In the genomic region with DNA sequence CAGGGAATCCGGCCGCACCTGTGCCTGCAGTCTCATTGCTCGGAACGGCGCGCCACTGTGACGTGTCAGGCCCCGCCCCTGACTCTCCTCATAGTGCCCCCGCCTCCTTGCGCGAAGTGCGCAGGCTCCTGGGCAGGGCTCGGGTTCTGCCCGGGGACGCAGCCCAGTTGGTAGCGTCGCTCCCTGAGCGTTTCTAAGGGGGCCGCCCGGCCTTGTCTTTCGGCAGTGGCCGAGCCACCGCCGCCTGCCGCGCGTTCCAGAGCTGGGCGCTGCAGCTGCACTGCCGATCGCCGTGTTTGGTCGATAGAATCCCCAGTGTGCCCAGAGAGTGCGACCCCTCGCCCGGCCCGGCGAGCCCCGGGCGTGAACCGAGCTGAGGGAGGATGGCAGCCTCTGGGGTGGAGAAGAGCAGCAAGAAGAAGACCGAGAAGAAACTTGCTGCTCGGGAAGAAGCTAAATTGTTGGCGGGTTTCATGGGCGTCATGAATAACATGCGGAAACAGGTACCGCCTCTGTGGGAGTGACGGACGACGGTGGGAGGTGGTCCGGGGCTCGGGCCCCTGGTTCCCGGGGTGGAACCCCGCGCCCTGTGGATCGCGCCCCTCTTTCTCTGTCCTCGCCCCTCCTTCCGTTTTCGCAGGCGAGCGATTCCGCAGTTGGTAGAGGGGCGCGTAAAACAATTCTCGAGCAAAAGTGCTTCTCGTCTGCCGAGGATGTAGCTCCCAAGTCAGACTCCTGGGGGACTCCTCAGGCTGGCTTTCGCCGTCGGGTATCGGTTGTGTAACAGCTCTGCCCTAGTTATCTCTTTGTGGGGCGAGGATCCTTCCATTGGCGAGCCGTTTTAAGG, we compare ENCODE assay signal across 1 cellular context.
TF ChIP-seq lines count a peak whose summit lies in the region.

A gene with protein sequence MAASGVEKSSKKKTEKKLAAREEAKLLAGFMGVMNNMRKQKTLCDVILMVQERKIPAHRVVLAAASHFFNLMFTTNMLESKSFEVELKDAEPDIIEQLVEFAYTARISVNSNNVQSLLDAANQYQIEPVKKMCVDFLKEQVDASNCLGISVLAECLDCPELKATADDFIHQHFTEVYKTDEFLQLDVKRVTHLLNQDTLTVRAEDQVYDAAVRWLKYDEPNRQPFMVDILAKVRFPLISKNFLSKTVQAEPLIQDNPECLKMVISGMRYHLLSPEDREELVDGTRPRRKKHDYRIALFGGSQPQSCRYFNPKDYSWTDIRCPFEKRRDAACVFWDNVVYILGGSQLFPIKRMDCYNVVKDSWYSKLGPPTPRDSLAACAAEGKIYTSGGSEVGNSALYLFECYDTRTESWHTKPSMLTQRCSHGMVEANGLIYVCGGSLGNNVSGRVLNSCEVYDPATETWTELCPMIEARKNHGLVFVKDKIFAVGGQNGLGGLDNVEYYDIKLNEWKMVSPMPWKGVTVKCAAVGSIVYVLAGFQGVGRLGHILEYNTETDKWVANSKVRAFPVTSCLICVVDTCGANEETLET (plus strand): TSS at position 142 of the 847 bp plus-strand sequence. CDS start 242 bp downstream, at position 384.

TF ChIP-seq in HepG2, 621 proteins besides CTCF, POLR2A, EP300 and RAD21 (continued from another document and continues in another):
- TF ChIP-seq ZNF891 (CRISPR knock-in tag; IDR thresholded peaks at IDR 0.05): peak; percentile 69; the same call in 1 of the 2 replicates
- TF ChIP-seq, protein P1, sequence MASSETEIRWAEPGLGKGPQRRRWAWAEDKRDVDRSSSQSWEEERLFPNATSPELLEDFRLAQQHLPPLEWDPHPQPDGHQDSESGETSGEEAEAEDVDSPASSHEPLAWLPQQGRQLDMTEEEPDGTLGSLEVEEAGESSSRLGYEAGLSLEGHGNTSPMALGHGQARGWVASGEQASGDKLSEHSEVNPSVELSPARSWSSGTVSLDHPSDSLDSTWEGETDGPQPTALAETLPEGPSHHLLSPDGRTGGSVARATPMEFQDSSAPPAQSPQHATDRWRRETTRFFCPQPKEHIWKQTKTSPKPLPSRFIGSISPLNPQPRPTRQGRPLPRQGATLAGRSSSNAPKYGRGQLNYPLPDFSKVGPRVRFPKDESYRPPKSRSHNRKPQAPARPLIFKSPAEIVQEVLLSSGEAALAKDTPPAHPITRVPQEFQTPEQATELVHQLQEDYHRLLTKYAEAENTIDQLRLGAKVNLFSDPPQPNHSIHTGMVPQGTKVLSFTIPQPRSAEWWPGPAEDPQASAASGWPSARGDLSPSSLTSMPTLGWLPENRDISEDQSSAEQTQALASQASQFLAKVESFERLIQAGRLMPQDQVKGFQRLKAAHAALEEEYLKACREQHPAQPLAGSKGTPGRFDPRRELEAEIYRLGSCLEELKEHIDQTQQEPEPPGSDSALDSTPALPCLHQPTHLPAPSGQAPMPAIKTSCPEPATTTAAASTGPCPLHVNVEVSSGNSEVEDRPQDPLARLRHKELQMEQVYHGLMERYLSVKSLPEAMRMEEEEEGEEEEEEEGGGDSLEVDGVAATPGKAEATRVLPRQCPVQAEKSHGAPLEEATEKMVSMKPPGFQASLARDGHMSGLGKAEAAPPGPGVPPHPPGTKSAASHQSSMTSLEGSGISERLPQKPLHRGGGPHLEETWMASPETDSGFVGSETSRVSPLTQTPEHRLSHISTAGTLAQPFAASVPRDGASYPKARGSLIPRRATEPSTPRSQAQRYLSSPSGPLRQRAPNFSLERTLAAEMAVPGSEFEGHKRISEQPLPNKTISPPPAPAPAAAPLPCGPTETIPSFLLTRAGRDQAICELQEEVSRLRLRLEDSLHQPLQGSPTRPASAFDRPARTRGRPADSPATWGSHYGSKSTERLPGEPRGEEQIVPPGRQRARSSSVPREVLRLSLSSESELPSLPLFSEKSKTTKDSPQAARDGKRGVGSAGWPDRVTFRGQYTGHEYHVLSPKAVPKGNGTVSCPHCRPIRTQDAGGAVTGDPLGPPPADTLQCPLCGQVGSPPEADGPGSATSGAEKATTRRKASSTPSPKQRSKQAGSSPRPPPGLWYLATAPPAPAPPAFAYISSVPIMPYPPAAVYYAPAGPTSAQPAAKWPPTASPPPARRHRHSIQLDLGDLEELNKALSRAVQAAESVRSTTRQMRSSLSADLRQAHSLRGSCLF (CRISPR knock-in tag; IDR thresholded peaks at IDR 0.05; ENCODE audit: borderline replicate concordance): no peak
- no peak for TF ChIP-seq ZNF7 (CRISPR knock-in tag; IDR thresholded peaks at IDR 0.05)
- TF ChIP-seq, protein P2, sequence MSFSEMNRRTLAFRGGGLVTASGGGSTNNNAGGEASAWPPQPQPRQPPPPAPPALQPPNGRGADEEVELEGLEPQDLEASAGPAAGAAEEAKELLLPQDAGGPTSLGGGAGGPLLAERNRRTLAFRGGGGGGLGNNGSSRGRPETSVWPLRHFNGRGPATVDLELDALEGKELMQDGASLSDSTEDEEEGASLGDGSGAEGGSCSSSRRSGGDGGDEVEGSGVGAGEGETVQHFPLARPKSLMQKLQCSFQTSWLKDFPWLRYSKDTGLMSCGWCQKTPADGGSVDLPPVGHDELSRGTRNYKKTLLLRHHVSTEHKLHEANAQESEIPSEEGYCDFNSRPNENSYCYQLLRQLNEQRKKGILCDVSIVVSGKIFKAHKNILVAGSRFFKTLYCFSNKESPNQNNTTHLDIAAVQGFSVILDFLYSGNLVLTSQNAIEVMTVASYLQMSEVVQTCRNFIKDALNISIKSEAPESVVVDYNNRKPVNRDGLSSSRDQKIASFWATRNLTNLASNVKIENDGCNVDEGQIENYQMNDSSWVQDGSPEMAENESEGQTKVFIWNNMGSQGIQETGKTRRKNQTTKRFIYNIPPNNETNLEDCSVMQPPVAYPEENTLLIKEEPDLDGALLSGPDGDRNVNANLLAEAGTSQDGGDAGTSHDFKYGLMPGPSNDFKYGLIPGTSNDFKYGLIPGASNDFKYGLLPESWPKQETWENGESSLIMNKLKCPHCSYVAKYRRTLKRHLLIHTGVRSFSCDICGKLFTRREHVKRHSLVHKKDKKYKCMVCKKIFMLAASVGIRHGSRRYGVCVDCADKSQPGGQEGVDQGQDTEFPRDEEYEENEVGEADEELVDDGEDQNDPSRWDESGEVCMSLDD (CRISPR knock-in tag; IDR thresholded peaks at IDR 0.05; ENCODE audit: borderline replicate concordance): peak; percentile 79; the same call in 1 of the 2 replicates
- peak; percentile 17 for TF ChIP-seq YY1 (IDR thresholded peaks at IDR 0.05; ENCODE audit: insufficient read depth, insufficient replicate concordance, low read depth, low read length)
- peak; percentile 74; the same call in 1 of the 2 replicates for TF ChIP-seq IRF2 (CRISPR knock-in tag; IDR thresholded peaks at IDR 0.05)
- TF ChIP-seq PHF20 (CRISPR knock-in tag; IDR thresholded peaks at IDR 0.05): peak; percentile 95
- TF ChIP-seq TCF12 (IDR thresholded peaks at IDR 0.05): no peak
- no peak for TF ChIP-seq TCF12 (CRISPR knock-in tag; IDR thresholded peaks at IDR 0.05)
- TF ChIP-seq, protein P3, sequence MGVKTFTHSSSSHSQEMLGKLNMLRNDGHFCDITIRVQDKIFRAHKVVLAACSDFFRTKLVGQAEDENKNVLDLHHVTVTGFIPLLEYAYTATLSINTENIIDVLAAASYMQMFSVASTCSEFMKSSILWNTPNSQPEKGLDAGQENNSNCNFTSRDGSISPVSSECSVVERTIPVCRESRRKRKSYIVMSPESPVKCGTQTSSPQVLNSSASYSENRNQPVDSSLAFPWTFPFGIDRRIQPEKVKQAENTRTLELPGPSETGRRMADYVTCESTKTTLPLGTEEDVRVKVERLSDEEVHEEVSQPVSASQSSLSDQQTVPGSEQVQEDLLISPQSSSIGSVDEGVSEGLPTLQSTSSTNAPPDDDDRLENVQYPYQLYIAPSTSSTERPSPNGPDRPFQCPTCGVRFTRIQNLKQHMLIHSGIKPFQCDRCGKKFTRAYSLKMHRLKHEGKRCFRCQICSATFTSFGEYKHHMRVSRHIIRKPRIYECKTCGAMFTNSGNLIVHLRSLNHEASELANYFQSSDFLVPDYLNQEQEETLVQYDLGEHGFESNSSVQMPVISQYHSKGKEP (CRISPR knock-in tag; IDR thresholded peaks at IDR 0.05): no peak
- TF ChIP-seq SP5 (CRISPR knock-in tag; IDR thresholded peaks at IDR 0.05; ENCODE audit: borderline replicate concordance, low read depth): peak; percentile 52; the same call in 1 of the 2 replicates
- TF ChIP-seq KAT8 (CRISPR knock-in tag; IDR thresholded peaks at IDR 0.05): peak; percentile 95
- TF ChIP-seq, protein P4, sequence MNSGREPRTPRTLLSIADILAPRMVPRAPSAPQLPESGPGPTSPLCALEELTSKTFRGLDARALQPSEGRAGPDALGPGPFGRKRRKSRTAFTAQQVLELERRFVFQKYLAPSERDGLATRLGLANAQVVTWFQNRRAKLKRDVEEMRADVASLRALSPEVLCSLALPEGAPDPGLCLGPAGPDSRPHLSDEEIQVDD (CRISPR knock-in tag; IDR thresholded peaks at IDR 0.05; ENCODE audit: borderline replicate concordance): peak; percentile 62; the same call in 1 of the 2 replicates
- TF ChIP-seq, protein P5, sequence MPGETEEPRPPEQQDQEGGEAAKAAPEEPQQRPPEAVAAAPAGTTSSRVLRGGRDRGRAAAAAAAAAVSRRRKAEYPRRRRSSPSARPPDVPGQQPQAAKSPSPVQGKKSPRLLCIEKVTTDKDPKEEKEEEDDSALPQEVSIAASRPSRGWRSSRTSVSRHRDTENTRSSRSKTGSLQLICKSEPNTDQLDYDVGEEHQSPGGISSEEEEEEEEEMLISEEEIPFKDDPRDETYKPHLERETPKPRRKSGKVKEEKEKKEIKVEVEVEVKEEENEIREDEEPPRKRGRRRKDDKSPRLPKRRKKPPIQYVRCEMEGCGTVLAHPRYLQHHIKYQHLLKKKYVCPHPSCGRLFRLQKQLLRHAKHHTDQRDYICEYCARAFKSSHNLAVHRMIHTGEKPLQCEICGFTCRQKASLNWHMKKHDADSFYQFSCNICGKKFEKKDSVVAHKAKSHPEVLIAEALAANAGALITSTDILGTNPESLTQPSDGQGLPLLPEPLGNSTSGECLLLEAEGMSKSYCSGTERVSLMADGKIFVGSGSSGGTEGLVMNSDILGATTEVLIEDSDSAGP (CRISPR knock-in tag; IDR thresholded peaks at IDR 0.05; ENCODE audit: borderline replicate concordance): peak; percentile 90; the same call in 1 of the 2 replicates
- TF ChIP-seq HIVEP1 (CRISPR knock-in tag; IDR thresholded peaks at IDR 0.05): peak; percentile 79
- TF ChIP-seq, protein P6, sequence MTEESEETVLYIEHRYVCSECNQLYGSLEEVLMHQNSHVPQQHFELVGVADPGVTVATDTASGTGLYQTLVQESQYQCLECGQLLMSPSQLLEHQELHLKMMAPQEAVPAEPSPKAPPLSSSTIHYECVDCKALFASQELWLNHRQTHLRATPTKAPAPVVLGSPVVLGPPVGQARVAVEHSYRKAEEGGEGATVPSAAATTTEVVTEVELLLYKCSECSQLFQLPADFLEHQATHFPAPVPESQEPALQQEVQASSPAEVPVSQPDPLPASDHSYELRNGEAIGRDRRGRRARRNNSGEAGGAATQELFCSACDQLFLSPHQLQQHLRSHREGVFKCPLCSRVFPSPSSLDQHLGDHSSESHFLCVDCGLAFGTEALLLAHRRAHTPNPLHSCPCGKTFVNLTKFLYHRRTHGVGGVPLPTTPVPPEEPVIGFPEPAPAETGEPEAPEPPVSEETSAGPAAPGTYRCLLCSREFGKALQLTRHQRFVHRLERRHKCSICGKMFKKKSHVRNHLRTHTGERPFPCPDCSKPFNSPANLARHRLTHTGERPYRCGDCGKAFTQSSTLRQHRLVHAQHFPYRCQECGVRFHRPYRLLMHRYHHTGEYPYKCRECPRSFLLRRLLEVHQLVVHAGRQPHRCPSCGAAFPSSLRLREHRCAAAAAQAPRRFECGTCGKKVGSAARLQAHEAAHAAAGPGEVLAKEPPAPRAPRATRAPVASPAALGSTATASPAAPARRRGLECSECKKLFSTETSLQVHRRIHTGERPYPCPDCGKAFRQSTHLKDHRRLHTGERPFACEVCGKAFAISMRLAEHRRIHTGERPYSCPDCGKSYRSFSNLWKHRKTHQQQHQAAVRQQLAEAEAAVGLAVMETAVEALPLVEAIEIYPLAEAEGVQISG (CRISPR knock-in tag; IDR thresholded peaks at IDR 0.05): peak; percentile 77
- TF ChIP-seq, protein P7, sequence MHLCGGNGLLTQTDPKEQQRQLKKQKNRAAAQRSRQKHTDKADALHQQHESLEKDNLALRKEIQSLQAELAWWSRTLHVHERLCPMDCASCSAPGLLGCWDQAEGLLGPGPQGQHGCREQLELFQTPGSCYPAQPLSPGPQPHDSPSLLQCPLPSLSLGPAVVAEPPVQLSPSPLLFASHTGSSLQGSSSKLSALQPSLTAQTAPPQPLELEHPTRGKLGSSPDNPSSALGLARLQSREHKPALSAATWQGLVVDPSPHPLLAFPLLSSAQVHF (CRISPR knock-in tag; IDR thresholded peaks at IDR 0.05): peak; percentile 46
- peak; percentile 68 for TF ChIP-seq ZNF772 (CRISPR knock-in tag; IDR thresholded peaks at IDR 0.05)
- TF ChIP-seq PHF8 (CRISPR knock-in tag; IDR thresholded peaks at IDR 0.05): peak; percentile 96
- peak; percentile 70; the same call in 1 of the 2 replicates for TF ChIP-seq ZBTB3 (CRISPR knock-in tag; IDR thresholded peaks at IDR 0.05; ENCODE audit: borderline replicate concordance, low read depth)
- no peak for TF ChIP-seq SYNCRIP (IDR thresholded peaks at IDR 0.05; ENCODE audit: insufficient read depth, low read depth, low read length)
- peak; percentile 62 for TF ChIP-seq HCFC1 (IDR thresholded peaks at IDR 0.05; ENCODE audit: low read depth, low read length)
- TF ChIP-seq, protein P8, sequence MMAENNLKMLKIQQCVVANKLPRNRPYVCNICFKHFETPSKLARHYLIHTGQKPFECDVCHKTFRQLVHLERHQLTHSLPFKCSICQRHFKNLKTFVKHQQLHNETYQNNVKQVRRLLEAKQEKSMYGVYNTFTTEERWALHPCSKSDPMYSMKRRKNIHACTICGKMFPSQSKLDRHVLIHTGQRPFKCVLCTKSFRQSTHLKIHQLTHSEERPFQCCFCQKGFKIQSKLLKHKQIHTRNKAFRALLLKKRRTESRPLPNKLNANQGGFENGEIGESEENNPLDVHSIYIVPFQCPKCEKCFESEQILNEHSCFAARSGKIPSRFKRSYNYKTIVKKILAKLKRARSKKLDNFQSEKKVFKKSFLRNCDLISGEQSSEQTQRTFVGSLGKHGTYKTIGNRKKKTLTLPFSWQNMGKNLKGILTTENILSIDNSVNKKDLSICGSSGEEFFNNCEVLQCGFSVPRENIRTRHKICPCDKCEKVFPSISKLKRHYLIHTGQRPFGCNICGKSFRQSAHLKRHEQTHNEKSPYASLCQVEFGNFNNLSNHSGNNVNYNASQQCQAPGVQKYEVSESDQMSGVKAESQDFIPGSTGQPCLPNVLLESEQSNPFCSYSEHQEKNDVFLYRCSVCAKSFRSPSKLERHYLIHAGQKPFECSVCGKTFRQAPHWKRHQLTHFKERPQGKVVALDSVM (CRISPR knock-in tag; IDR thresholded peaks at IDR 0.05): peak; percentile 29; the same call in 1 of the 2 replicates
- peak; percentile 79 for TF ChIP-seq ZNF777 (CRISPR knock-in tag; IDR thresholded peaks at IDR 0.05)
- TF ChIP-seq EED (CRISPR knock-in tag; IDR thresholded peaks at IDR 0.05): 0 out of 2 replicates have a peak, but pooled peaks have one; percentile 77
- peak; percentile 78; the same call in 1 of the 2 replicates for TF ChIP-seq DMAP1 (CRISPR knock-in tag; IDR thresholded peaks at IDR 0.05)
- TF ChIP-seq, protein P9, sequence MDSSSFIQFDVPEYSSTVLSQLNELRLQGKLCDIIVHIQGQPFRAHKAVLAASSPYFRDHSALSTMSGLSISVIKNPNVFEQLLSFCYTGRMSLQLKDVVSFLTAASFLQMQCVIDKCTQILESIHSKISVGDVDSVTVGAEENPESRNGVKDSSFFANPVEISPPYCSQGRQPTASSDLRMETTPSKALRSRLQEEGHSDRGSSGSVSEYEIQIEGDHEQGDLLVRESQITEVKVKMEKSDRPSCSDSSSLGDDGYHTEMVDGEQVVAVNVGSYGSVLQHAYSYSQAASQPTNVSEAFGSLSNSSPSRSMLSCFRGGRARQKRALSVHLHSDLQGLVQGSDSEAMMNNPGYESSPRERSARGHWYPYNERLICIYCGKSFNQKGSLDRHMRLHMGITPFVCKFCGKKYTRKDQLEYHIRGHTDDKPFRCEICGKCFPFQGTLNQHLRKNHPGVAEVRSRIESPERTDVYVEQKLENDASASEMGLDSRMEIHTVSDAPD (CRISPR knock-in tag; IDR thresholded peaks at IDR 0.05): peak; percentile 42; the same call in 1 of the 2 replicates
- TF ChIP-seq ZNF432 (CRISPR knock-in tag; IDR thresholded peaks at IDR 0.05; ENCODE audit: borderline replicate concordance): no peak
- peak; percentile 75; the same call in 1 of the 2 replicates for TF ChIP-seq POGZ (CRISPR knock-in tag; IDR thresholded peaks at IDR 0.05)
- no peak for TF ChIP-seq HNF4A (CRISPR knock-in tag; IDR thresholded peaks at IDR 0.05)
